In genomic region chr2:54254180-54254579, GRCh38 we compare ENCODE assay signal across 33 cellular contexts. TPM values are rescaled to one million over a fixed set of nuclear protein-coding genes. Genes with fewer than 3 reads are reported as not detected.
"Had no signal": no experiment of that assay in that cellular context is flagged by ENCODE, and none has a peak within 500 bp of the region (broad histone marks: within the 10 kb centered on the region; RNA-seq: fewer than 3 reads in every experiment).

No MANE protein-coding gene starts in this region.

- H3K27ac Mint-ChIP-seq: activated naive CD8-positive, alpha-beta T cell; activated T-helper 2 cell treated with anti-CD3 and anti-CD28 coated beads, Interferon-gamma antibody, Interleukin-2, Interleukin-4, amounts not matched to agents 10 μg/mL and 5 μg/mL and 100 μg/mL, durations not matched to agents 14 hours and 24 hours and 36 hours; stimulated activated naive B cell treated with anti-CD40 and anti-IgM and Interleukin-4, amounts not matched to agents 10 μg/mL and 1 μg/mL and 100 μg/mL, for 72 hours; T-cell; T-helper 2 cell treated with Interferon-gamma antibody and Interleukin-4, amounts not matched to agents 5 μg/mL and 100 μg/mL, for 36 hours had no signal

- H3K4me2 ChIP-seq: hepatocyte had no signal

- H3K4me3 Mint-ChIP-seq: activated naive CD8-positive, alpha-beta T cell; activated T-cell treated with anti-CD3 and anti-CD28 coated beads, Interleukin-2, amount 50 U/mL, for 4 hours; naive B cell; stimulated activated naive B cell treated with anti-CD40 and anti-IgM and Interleukin-4, amounts not matched to agents 10 μg/mL and 1 μg/mL and 100 μg/mL, for 72 hours; T-cell; T-helper 2 cell treated with Interferon-gamma antibody and Interleukin-4, amounts not matched to agents 5 μg/mL and 100 μg/mL, for 36 hours had no signal

- H3K9me3 ChIP-seq: adrenal gland, colonic mucosa, sigmoid colon, testis had no signal

- H3K27ac ChIP-seq: adrenal gland, colonic mucosa, epithelial cell of prostate, hepatocyte, left lung, sigmoid colon, testis had no signal

- H3K27me3 ChIP-seq: adrenal gland, colonic mucosa, hepatocyte, left lung, sigmoid colon, testis had no signal

- H3K4me1 ChIP-seq: adrenal gland, colonic mucosa, left lung, sigmoid colon, testis had no signal

- H2AFZ ChIP-seq: hepatocyte had no signal

- H3K4me1 Mint-ChIP-seq: naive B cell; stimulated activated naive B cell treated with anti-CD40 and anti-IgM and Interleukin-4, amounts not matched to agents 10 μg/mL and 1 μg/mL and 100 μg/mL, for 72 hours; T-cell had no signal

- ATAC-seq: activated T-cell treated with anti-CD3 and anti-CD28 coated beads, Interleukin-2, amount 50 U/mL, for 4 hours; left lung; stimulated activated naive B cell treated with anti-CD40 and anti-IgM and Interleukin-4, amounts not matched to agents 10 μg/mL and 1 μg/mL and 100 μg/mL, for 72 hours; T-cell had no signal

- H3K79me2 ChIP-seq: hepatocyte had no signal

- H3K9me3 Mint-ChIP-seq: activated T-cell treated with anti-CD3 and anti-CD28 coated beads, Interleukin-2, amount 50 U/mL, for 4 hours; activated T-helper 2 cell treated with anti-CD3 and anti-CD28 coated beads, Interferon-gamma antibody, Interleukin-2, Interleukin-4, amounts not matched to agents 10 μg/mL and 5 μg/mL and 100 μg/mL, durations not matched to agents 14 hours and 24 hours and 36 hours; stimulated activated naive B cell treated with anti-CD40 and anti-IgM and Interleukin-4, amounts not matched to agents 10 μg/mL and 1 μg/mL and 100 μg/mL, for 72 hours; T-cell; T-helper 2 cell treated with Interferon-gamma antibody and Interleukin-4, amounts not matched to agents 5 μg/mL and 100 μg/mL, for 36 hours had no signal

- H3K27me3 Mint-ChIP-seq: activated naive CD8-positive, alpha-beta T cell; naive B cell; stimulated activated naive B cell treated with anti-CD40 and anti-IgM and Interleukin-4, amounts not matched to agents 10 μg/mL and 1 μg/mL and 100 μg/mL, for 72 hours; T-cell had no signal

- H3K36me3 ChIP-seq: adrenal gland, colonic mucosa, left lung, sigmoid colon had no signal

- DNase-seq: activated CD4-positive, alpha-beta T cell treated with anti-CD3 and anti-CD28 coated beads, Interleukin-2, amount 50 U/mL, for 4 hours; activated CD8-positive, alpha-beta memory T cell treated with anti-CD3 and anti-CD28 coated beads for 24 hours; activated CD8-positive, alpha-beta memory T cell treated with anti-CD3 and anti-CD28 coated beads, Interleukin-2, amount 50 U/mL, for 48 hours; activated naive CD4-positive, alpha-beta T cell; activated T-cell treated with anti-CD3 and anti-CD28 coated beads, Interleukin-2, amount 50 U/mL, for 4 hours; adrenal gland; colonic mucosa; glutamatergic neuron; kidney glomerular epithelial cell; left lung; naive B cell; sigmoid colon; stimulated activated CD4-positive, alpha-beta T cell treated with anti-CD3 and anti-CD28 coated beads, Interleukin-2, amount 100 ng/mL, for 48 hours; stimulated activated CD8-positive, alpha-beta memory T cell treated with anti-CD3 and anti-CD28 coated beads, Interleukin-4, amount 100 ng/mL, for 48 hours; stimulated activated naive B cell treated with anti-CD40 and anti-IgM and Interleukin-4, amounts not matched to agents 10 μg/mL and 1 μg/mL and 100 μg/mL, for 72 hours; T-cell; testis; trophoblast cell had no signal

- H3K4me3 ChIP-seq: adrenal gland, colonic mucosa, hepatocyte, left lung, lung, sigmoid colon, testis had no signal

RNA-seq across cellular contexts. Expression of gene TSPYL6, which starts 1.8 kb away (rescaled TPM):
- total RNA-seq: activated T-cell treated with anti-CD3 and anti-CD28 coated beads, Interleukin-2, amount 50 U/mL, for 4 hours; activated T-helper 2 cell treated with anti-CD3 and anti-CD28 coated beads, Interferon-gamma antibody, Interleukin-2, Interleukin-4, amounts not matched to agents 10 μg/mL and 5 μg/mL and 100 μg/mL, durations not matched to agents 14 hours and 24 hours and 36 hours; adrenal gland; astrocyte; bronchial epithelial cell; colonic mucosa; fibroblast of lung; frontal cortex; hepatocyte; left lung; mesenteric fat pad; mucosa of gallbladder; posterior vena cava; renal cortical epithelial cell; T-cell had no signal
- polyA plus RNA-seq: adrenal gland, fibroblast of lung, hepatocyte, lung, neural cell, sigmoid colon had no signal
